20 cellular contexts compared by ENCODE assay signal in genomic region chr1:231734417-231734816, GRCh38.
DNase-seq lines count a peak whose midpoint lies in the region; ATAC-seq, FAIRE-seq and TF ChIP-seq lines count a peak whose summit lies in the region.
"Had no signal": no experiment of that assay in that cellular context is flagged by ENCODE, and none has a peak within 500 bp of the region (broad histone marks: within the 10 kb centered on the region; RNA-seq: fewer than 3 reads in every experiment).

No MANE protein-coding gene starts in this region.

- H3K9me3 Mint-ChIP-seq in stimulated activated naive CD8-positive, alpha-beta T cell treated with anti-CD3 and anti-CD28 coated beads, Interleukin-15, amount 100 ng/mL, for 72 hours: peaks cover 5 to 12% of the 10 kb centered on the region in 2 donors
- H3K9me3 Mint-ChIP-seq in CD8-positive, alpha-beta T cell: no peaks in the 10 kb centered on the region
- H3K9me3 Mint-ChIP-seq: activated T-helper 2 cell treated with anti-CD3 and anti-CD28 coated beads, Interferon-gamma antibody, Interleukin-2, Interleukin-4, amounts not matched to agents 10 μg/mL and 5 μg/mL and 100 μg/mL, durations not matched to agents 14 hours and 24 hours and 36 hours had no signal

- no peaks in the 10 kb centered on the region for H3K4me1 Mint-ChIP-seq in stimulated activated naive CD8-positive, alpha-beta T cell treated with anti-CD3 and anti-CD28 coated beads, Interleukin-15, amount 100 ng/mL, for 72 hours
- H3K4me1 Mint-ChIP-seq in CD8-positive, alpha-beta T cell (ENCODE audit: low read depth): no peaks in the 10 kb centered on the region
- H3K4me1 Mint-ChIP-seq: B cell had no signal

- H3K79me2 ChIP-seq in K562 (ENCODE audit: control insufficient read depth, insufficient read depth, low read length): no peaks in the 10 kb centered on the region

- no peaks in the 10 kb centered on the region for H3K27me3 Mint-ChIP-seq in stimulated activated naive CD8-positive, alpha-beta T cell treated with anti-CD3 and anti-CD28 coated beads, Interleukin-15, amount 100 ng/mL, for 72 hours
- H3K27me3 Mint-ChIP-seq in CD8-positive, alpha-beta T cell (ENCODE audit: low read depth): no peaks in the 10 kb centered on the region
- H3K27me3 Mint-ChIP-seq: B cell had no signal

- BruUV-seq in K562 (replicated peaks; lab: Mats Ljungman, UMichigan): no TSS peak

- TF ChIP-seq EP300 in K562 (IDR thresholded peaks at IDR 0.05; ENCODE audit: low read length): no peak

- no peak overlapping the region for H3K4me3 Mint-ChIP-seq in stimulated activated naive CD8-positive, alpha-beta T cell treated with anti-CD3 and anti-CD28 coated beads, Interleukin-15, amount 100 ng/mL, for 72 hours
- H3K4me3 Mint-ChIP-seq in CD8-positive, alpha-beta T cell: no peak overlapping the region
- H3K4me3 Mint-ChIP-seq: B cell had no signal

- FAIRE-seq in K562 (lab: Jason Lieb, UNC): no peak

- no peak overlapping the region for H3K27ac Mint-ChIP-seq in stimulated activated naive CD8-positive, alpha-beta T cell treated with anti-CD3 and anti-CD28 coated beads, Interleukin-15, amount 100 ng/mL, for 72 hours
- H3K27ac Mint-ChIP-seq in CD8-positive, alpha-beta T cell: no peak overlapping the region
- H3K27ac Mint-ChIP-seq: activated T-helper 2 cell treated with anti-CD3 and anti-CD28 coated beads, Interferon-gamma antibody, Interleukin-2, Interleukin-4, amounts not matched to agents 10 μg/mL and 5 μg/mL and 100 μg/mL, durations not matched to agents 14 hours and 24 hours and 36 hours; B cell had no signal

- H3K27ac ChIP-seq in K562 (ENCODE audit: extremely low read depth, low read depth, low read length): no peak overlapping the region
- no peak overlapping the region for H3K27ac ChIP-seq in left lung
- no peak overlapping the region for H3K27ac ChIP-seq in CD8-positive, alpha-beta T cell (ENCODE audit: low read depth, low read length)
- H3K27ac ChIP-seq: sigmoid colon, VCaP had no signal

- H2AFZ ChIP-seq in K562 (ENCODE audit: low read depth, low read length): no peak overlapping the region

- TF ChIP-seq POLR2A in K562 (conservative IDR thresholded peaks at IDR 0.05): no peak

- no peak for TF ChIP-seq CTCF in K562 (IDR thresholded peaks at IDR 0.05 in 2 of 3, conservative IDR thresholded peaks at IDR 0.05 in 1 of 3; ENCODE audit: insufficient read depth in 2 of 3, low read depth in 1 of 3, low read length in 3 of 3)
- TF ChIP-seq CTCF in left lung (IDR thresholded peaks at IDR 0.05): no peak
- TF ChIP-seq CTCF in CD8-positive, alpha-beta T cell (IDR thresholded peaks at IDR 0.05): no peak

- peak; percentile 40 for ATAC-seq in stimulated activated naive CD8-positive, alpha-beta T cell treated with anti-CD3 and anti-CD28 coated beads, Interleukin-15, amount 100 ng/mL, for 72 hours
- ATAC-seq in stimulated activated naive CD8-positive, alpha-beta T cell treated with anti-CD3 and anti-CD28 coated beads, Interleukin-15, Interleukin-2, amounts not matched to agents 100 U/mL and 50 U/mL, for 24 hours: no peak
- no peak for ATAC-seq in K562
- peak; percentile 33 for ATAC-seq in left lung
- no peak for ATAC-seq in CD8-positive, alpha-beta T cell

- H3K36me3 ChIP-seq in K562 (ENCODE audit: control insufficient read depth, insufficient read depth, low read length) (no peaks in the 10 kb centered on the region), left lung (no peaks in the 10 kb centered on the region)
- H3K36me3 ChIP-seq in CD8-positive, alpha-beta T cell (ENCODE audit: insufficient read depth, low read length): no peaks in the 10 kb centered on the region
- H3K36me3 ChIP-seq: sigmoid colon had no signal

- H3K4me1 ChIP-seq in K562 (replicated peaks in 1 of 2; ENCODE audit: control insufficient read depth in 2 of 2, insufficient read depth in 2 of 2, low read length in 2 of 2) (no peaks in the 10 kb centered on the region), left lung (no peaks in the 10 kb centered on the region)
- H3K4me1 ChIP-seq in CD8-positive, alpha-beta T cell (ENCODE audit: insufficient read depth, low read length): no peaks in the 10 kb centered on the region
- H3K4me1 ChIP-seq: Caco-2, sigmoid colon had no signal

- H3K4me2 ChIP-seq in K562 (ENCODE audit: insufficient read depth, low read length): no peak overlapping the region

- POLR2A ChIA-PET in K562 (lab: Yijun Ruan, JAX): no interaction called here
- POLR2A ChIA-PET in CD8-positive, alpha-beta T cell (lab: Charles Lee): no interaction called here

- CTCF ChIA-PET in K562 (lab: Yijun Ruan, JAX; ENCODE audit: low intra/inter-chr PET ratio): interaction anchor here (0.6 kb wide), 1 partner anchor 721 kb away, joined by 3 read pairs; no protein-coding TSS in a partner anchor
- CTCF ChIA-PET in CD8-positive, alpha-beta T cell (lab: Charles Lee): interaction anchor here (0.9 kb wide), 1 partner anchor 23 kb away, joined by 5 read pairs; no protein-coding TSS in a partner anchor

- H3K9me1 ChIP-seq in K562 (ENCODE audit: control insufficient read depth, insufficient read depth, low read length): no peaks in the 10 kb centered on the region

- no peaks in the 10 kb centered on the region for H4K20me1 ChIP-seq in K562 (replicated peaks; ENCODE audit: control insufficient read depth, insufficient read depth, low read length)

- 0% methylated on average over 4 of the region's 4 CpGs for WGBS in K562 (ENCODE audit: insufficient coverage, low coverage, missing lambda C conversion rate)

- H3K36me3 Mint-ChIP-seq in CD8-positive, alpha-beta T cell: peaks cover 14% of the 10 kb centered on the region

- DNase-seq in stimulated activated naive CD8-positive, alpha-beta T cell treated with anti-CD3 and anti-CD28 coated beads, Interleukin-15, amount 100 ng/mL, for 72 hours: no peak
- DNase-seq in stimulated activated naive CD8-positive, alpha-beta T cell treated with anti-CD3 and anti-CD28 coated beads, Interleukin-15, Interleukin-2, amounts not matched to agents 100 U/mL and 50 U/mL, for 24 hours: no peak
- no peak for DNase-seq in K562 (ENCODE audit: extremely low read depth in 1 of 4, low spot score in 3 of 4)
- peak in 1 of 2 donors; percentile 61 for DNase-seq in left lung
- no peak for DNase-seq in CD8-positive, alpha-beta T cell
- no peak for DNase-seq in GM19240 (ENCODE audit: insufficient read length, low spot score)
- DNase-seq in cerebellum (ENCODE audit: low spot score): no peak
- DNase-seq: activated CD8-positive, alpha-beta memory T cell treated with anti-CD3 and anti-CD28 coated beads for 24 hours; Caco-2; central memory CD4-positive, alpha-beta T cell; effector memory CD4-positive, alpha-beta T cell; HCEC 1CT; Karpas-422; NCI-H1417; SHP77; sigmoid colon; stimulated activated CD4-positive, alpha-beta T cell treated with anti-CD3 and anti-CD28 coated beads, Interleukin-4, amount 100 ng/mL, for 1 hour had no signal

- H3K9me3 ChIP-seq in K562 (replicated peaks; ENCODE audit: control insufficient read depth, insufficient read depth, low read depth, low read length) (no peaks in the 10 kb centered on the region), left lung (no peaks in the 10 kb centered on the region)
- H3K9me3 ChIP-seq in CD8-positive, alpha-beta T cell (ENCODE audit: low read length): no peaks in the 10 kb centered on the region
- H3K9me3 ChIP-seq: Caco-2, sigmoid colon had no signal

- no peaks in the 10 kb centered on the region for H3K27me3 ChIP-seq in K562 (ENCODE audit: control insufficient read depth in 2 of 2, insufficient read depth in 2 of 2, low read length in 2 of 2)
- no peaks in the 10 kb centered on the region for H3K27me3 ChIP-seq in left lung
- no peaks in the 10 kb centered on the region for H3K27me3 ChIP-seq in CD8-positive, alpha-beta T cell (ENCODE audit: insufficient read depth, low read length)
- H3K27me3 ChIP-seq: sigmoid colon had no signal

- intact Hi-C loops in K562 (cut with micrococcal nuclease): no loop called here
- intact Hi-C loops in left lung (cut with DNase I): no loop called here
- intact Hi-C loops in CD8-positive, alpha-beta T cell (cut with DNase I, micrococcal nuclease): no loop called here

- H3K4me3 ChIP-seq in K562: no peak overlapping the region
- H3K4me3 ChIP-seq in left lung: no peak overlapping the region
- no peak overlapping the region for H3K4me3 ChIP-seq in CD8-positive, alpha-beta T cell (ENCODE audit: low read depth, low read length)
- H3K4me3 ChIP-seq: sigmoid colon had no signal

- H3K9ac ChIP-seq in K562 (ENCODE audit: insufficient read depth in 1 of 2, low read depth in 2 of 2, low read length in 2 of 2): no peak overlapping the region

- TF ChIP-seq RAD21 in K562 (CRISPR knock-in tag; conservative IDR thresholded peaks at IDR 0.05 in 1 of 2, IDR thresholded peaks at IDR 0.05 in 1 of 2): no peak

- in situ Hi-C loops in K562 (cut with MboI): loop anchor here (25.0 kb wide), 1 partner anchor 1503 kb away; no protein-coding TSS in a partner anchor

TF ChIP-seq in K562, 482 proteins besides CTCF, POLR2A, EP300 and RAD21 (continues in another document):
- 0 out of 2 replicates have a peak, but pooled peaks have one; percentile 7 for TF ChIP-seq CBFA2T2 (conservative IDR thresholded peaks at IDR 0.05)
- TF ChIP-seq TFE3 (CRISPR knock-in tag; IDR thresholded peaks at IDR 0.05): peak; percentile 78

Comparison
In these comparisons a context has a peak if more than half of its experiments do, and no peak if none do; other contexts are left out.
1. ATAC-seq: peak in stimulated activated naive CD8-positive, alpha-beta T cell treated with anti-CD3 and anti-CD28 coated beads, Interleukin-15, amount 100 ng/mL, for 72 hours (single experiment) and left lung (single experiment); none in stimulated activated naive CD8-positive, alpha-beta T cell treated with anti-CD3 and anti-CD28 coated beads, Interleukin-15, Interleukin-2, amounts not matched to agents 100 U/mL and 50 U/mL, for 24 hours (single experiment), K562 (single experiment) and CD8-positive, alpha-beta T cell (single experiment).